17 cellular contexts compared by ENCODE assay signal in genomic region chr2:232628466-232629200, GRCh38.
A peak's percentile ranks its signal among the peaks of the same experiment; 100 is the strongest.
DNase-seq lines count a peak whose midpoint lies in the region; ATAC-seq, FAIRE-seq and TF ChIP-seq lines count a peak whose summit lies in the region.
"Had no signal": no experiment of that assay in that cellular context is flagged by ENCODE, and none has a peak within 500 bp of the region (broad histone marks: within the 10 kb centered on the region; RNA-seq: fewer than 3 reads in every experiment).

No MANE protein-coding gene starts in this region.

- ATAC-seq in GM21717 (IDR thresholded peaks at IDR 0.05; ENCODE audit: unreplicated experiment) = no peak
- ATAC-seq in HG02840 (IDR thresholded peaks at IDR 0.05; ENCODE audit: low FRiP score, unreplicated experiment) = no peak
- ATAC-seq: CD8-positive, alpha-beta T cell; mucosa of descending colon; T-cell had no signal

- FAIRE-seq in D721Med (lab: Jason Lieb, UNC) = no peak
- FAIRE-seq: endothelial cell of umbilical vein had no signal

- TF ChIP-seq CTCF in D721Med (IDR thresholded peaks at IDR 0.05; ENCODE audit: insufficient read depth, missing control alignments) = no peak

- H3K27ac ChIP-seq in cingulate gyrus (ENCODE audit: low read depth, low read length) = peak overlapping the region; percentile 93
- H3K27ac ChIP-seq: spleen, WERI-Rb-1 had no signal

- DNase-seq in ELF-1 (ENCODE audit: low read depth, low spot score) = peak; percentile 31
- DNase-seq in hippocampal formation (lab: John Stamatoyannopoulos, UW) = peak; percentile 78 to 80
- DNase-seq in putamen (ENCODE audit: low spot score) = peak; percentile 79
- no peak for DNase-seq in D721Med (ENCODE audit: insufficient read length, low spot score)
- no peak for DNase-seq in DMS153 (lab: John Stamatoyannopoulos, UW)
- DNase-seq: CD8-positive, alpha-beta T cell; islet precursor cell; Karpas-422; mucosa of descending colon; NCI-H146; spleen; T-cell; WERI-Rb-1 had no signal

Comparison
In these comparisons a context has a peak if more than half of its experiments do, and no peak if none do; other contexts are left out.
1. DNase-seq: peak in ELF-1 (single experiment), hippocampal formation (2 of 2) and putamen (single experiment); none in D721Med (single experiment) and DMS153 (single experiment).